15 cellular contexts compared by ENCODE assay signal in the genomic region with DNA sequence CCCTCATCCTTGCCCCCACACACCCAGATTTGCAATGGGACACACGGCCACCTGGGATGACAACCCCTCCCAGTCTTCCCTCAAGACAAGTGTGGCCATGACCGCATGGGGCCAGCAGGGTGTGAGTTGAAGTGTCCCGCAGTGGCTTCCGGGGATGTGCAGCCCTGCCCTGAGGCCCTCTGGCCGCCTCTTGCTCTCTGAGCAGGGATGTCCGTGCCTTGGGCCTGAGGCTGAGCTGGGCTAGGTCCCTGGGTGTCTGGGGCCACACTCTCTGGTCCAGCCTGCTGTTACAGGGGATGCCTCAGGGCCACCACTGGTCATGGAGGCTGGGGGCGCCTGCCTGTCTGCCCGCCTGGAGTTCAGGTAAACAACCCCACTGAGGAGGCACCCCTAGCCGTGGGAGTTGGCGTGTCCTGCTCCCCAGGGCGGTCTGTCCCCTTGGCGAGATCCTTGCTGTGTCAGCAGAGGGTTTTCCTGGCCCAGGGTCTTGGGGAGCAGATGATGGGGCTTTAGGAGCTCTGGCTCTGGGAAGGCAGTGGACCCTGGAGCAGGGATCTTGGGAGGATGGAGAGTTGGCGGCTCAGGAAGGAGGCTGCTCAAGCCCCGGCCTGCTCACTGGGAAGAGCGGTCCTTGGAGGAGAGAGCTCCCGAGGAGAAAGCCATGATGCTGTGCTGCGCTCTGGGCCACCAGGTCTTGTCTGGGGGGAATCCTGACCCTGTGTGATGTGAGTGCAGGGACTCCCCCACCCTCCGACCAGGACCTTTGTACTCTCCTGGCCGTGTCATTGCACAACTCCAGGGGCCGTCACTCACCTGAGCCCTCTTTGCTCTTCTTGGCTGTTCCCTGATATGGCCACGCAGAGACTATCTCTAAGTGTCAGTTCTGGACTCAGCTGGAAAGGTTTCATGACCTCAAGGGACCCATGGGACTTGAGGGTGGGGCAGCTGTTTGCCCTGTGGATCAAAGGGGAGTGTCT.
DNase-seq lines count a peak whose midpoint lies in the region; ATAC-seq and TF ChIP-seq lines count a peak whose summit lies in the region.
"Had no signal": no experiment of that assay in that cellular context is flagged by ENCODE, and none has a peak within 500 bp of the region (broad histone marks: within the 10 kb centered on the region; RNA-seq: fewer than 3 reads in every experiment).

No MANE protein-coding gene starts in this region.

- ATAC-seq in right cardiac atrium: no peak
- no peak for ATAC-seq in GM21528 (IDR thresholded peaks at IDR 0.05; ENCODE audit: low FRiP score, unreplicated experiment)
- ATAC-seq: stimulated activated naive B cell treated with anti-CD40 and anti-IgM and Interleukin-4, amounts not matched to agents 10 μg/mL and 1 μg/mL and 100 μg/mL, for 72 hours had no signal

- H3K4me3 Mint-ChIP-seq in Caco-2 (ENCODE audit: unreplicated experiment): no peak overlapping the region
- no peak overlapping the region for H3K4me3 Mint-ChIP-seq in activated CD4-positive, alpha-beta memory T cell treated with anti-CD3 and anti-CD28 coated beads, Interleukin-2, amount 10 ng/mL, durations not matched to agents 7 days and 5 days
- H3K4me3 Mint-ChIP-seq: HFFc6; stimulated activated naive B cell treated with anti-CD40 and anti-IgM and Interleukin-4, amounts not matched to agents 10 μg/mL and 1 μg/mL and 100 μg/mL, for 72 hours had no signal

- CTCF ChIA-PET in Caco-2 (lab: Charles Lee) (interaction anchor here (1.0 kb wide), 1 partner anchor 21 kb away, joined by 3 read pairs; no protein-coding TSS in a partner anchor), RWPE1 (lab: Yijun Ruan, JAX) (no interaction called here)
- CTCF ChIA-PET in activated CD4-positive, alpha-beta memory T cell treated with anti-CD3 and anti-CD28 coated beads, Interleukin-2, amount 10 ng/mL, durations not matched to agents 7 days and 5 days (lab: Charles Lee): no interaction called here

- H3K4me1 Mint-ChIP-seq in Caco-2 (ENCODE audit: low read depth, unreplicated experiment): peaks cover 7% of the 10 kb centered on the region
- peaks cover 5% of the 10 kb centered on the region for H3K4me1 Mint-ChIP-seq in activated CD4-positive, alpha-beta memory T cell treated with anti-CD3 and anti-CD28 coated beads, Interleukin-2, amount 10 ng/mL, durations not matched to agents 7 days and 5 days

- H3K36me3 ChIP-seq in Caco-2 (ENCODE audit: control insufficient read depth, insufficient read depth, low read length): no peaks in the 10 kb centered on the region
- H3K36me3 ChIP-seq: brain microvascular endothelial cell had no signal

- no peaks in the 10 kb centered on the region for H3K9me3 Mint-ChIP-seq in Caco-2 (ENCODE audit: unreplicated experiment)
- H3K9me3 Mint-ChIP-seq in activated CD4-positive, alpha-beta memory T cell treated with anti-CD3 and anti-CD28 coated beads, Interleukin-2, amount 10 ng/mL, durations not matched to agents 7 days and 5 days: no peaks in the 10 kb centered on the region
- H3K9me3 Mint-ChIP-seq: HFFc6; stimulated activated naive B cell treated with anti-CD40 and anti-IgM and Interleukin-4, amounts not matched to agents 10 μg/mL and 1 μg/mL and 100 μg/mL, for 72 hours had no signal

- H3K4me1 ChIP-seq in Caco-2 (peaks cover 7% of the 10 kb centered on the region; the same call in 1 of the 2 replicates), right cardiac atrium (ENCODE audit: control insufficient read depth, insufficient read depth, low read length) (peaks cover 16% of the 10 kb centered on the region)

- no peaks in the 10 kb centered on the region for H3K36me3 Mint-ChIP-seq in Caco-2 (ENCODE audit: insufficient read depth, unreplicated experiment)
- H3K36me3 Mint-ChIP-seq in activated CD4-positive, alpha-beta memory T cell treated with anti-CD3 and anti-CD28 coated beads, Interleukin-2, amount 10 ng/mL, durations not matched to agents 7 days and 5 days (ENCODE audit: low read depth): no peaks in the 10 kb centered on the region
- H3K36me3 Mint-ChIP-seq: stimulated activated naive B cell treated with anti-CD40 and anti-IgM and Interleukin-4, amounts not matched to agents 10 μg/mL and 1 μg/mL and 100 μg/mL, for 72 hours had no signal

- intact Hi-C loops in Caco-2 (cut with micrococcal nuclease; ENCODE audit: unreplicated experiment) (loop anchor here (5.0 kb wide), 1 partner anchor 35 kb away; no protein-coding TSS in a partner anchor), right cardiac atrium (cut with DNase I) (loop anchor here in 1 of 4 donors (5.0 to 10.0 kb wide), 2 partner anchors 35 to 218 kb away; no protein-coding TSS in a partner anchor), posterior cingulate gyrus (cut with DNase I) (no loop called here)

- peak; percentile 45 to 60 for DNase-seq in Caco-2
- peak; percentile 14 for DNase-seq in activated CD4-positive, alpha-beta memory T cell treated with anti-CD3 and anti-CD28 coated beads, Interleukin-2, amount 10 ng/mL, durations not matched to agents 7 days and 5 days
- peak; percentile 9 to 52 (median 46) for DNase-seq in right cardiac atrium
- peak in 6 of 10 donors; percentile 4 to 72 (median 26) for DNase-seq in posterior cingulate gyrus
- DNase-seq in NCI-H128 (lab: John Stamatoyannopoulos, UW; ENCODE audit: unreplicated experiment): no peak
- DNase-seq in RWPE1 (ENCODE audit: low spot score): no peak
- no peak for DNase-seq in pons (ENCODE audit: low spot score)
- DNase-seq: brain microvascular endothelial cell; HFFc6; NCI-H1105; NCI-H510A treated with DMSO at 0.1 percent for 48 hours; RPMI8226; stimulated activated naive B cell treated with anti-CD40 and anti-IgM and Interleukin-4, amounts not matched to agents 10 μg/mL and 1 μg/mL and 100 μg/mL, for 72 hours had no signal

- WGBS in right cardiac atrium: 83% methylated on average over 21 of the region's 21 CpGs

- no peak overlapping the region for H3K4me3 ChIP-seq in Caco-2 (ENCODE audit: low read depth, low read length)
- H3K4me3 ChIP-seq in right cardiac atrium (ENCODE audit: low read length): no peak overlapping the region

- H3K27ac ChIP-seq in right cardiac atrium (ENCODE audit: low read length): no peak overlapping the region
- H3K27ac ChIP-seq in RWPE1: no peak overlapping the region
- H3K27ac ChIP-seq: brain microvascular endothelial cell had no signal

- no peaks in the 10 kb centered on the region for H3K27me3 ChIP-seq in Caco-2 (replicated peaks; ENCODE audit: control insufficient read depth, insufficient read depth, low read length)
- H3K27me3 ChIP-seq in right cardiac atrium (ENCODE audit: control insufficient read depth, insufficient read depth): no peaks in the 10 kb centered on the region

- no TSS peak for BruUV-seq in Caco-2 (replicated peaks; lab: Mats Ljungman, UMichigan)

- peaks cover 6% of the 10 kb centered on the region for H3K27me3 Mint-ChIP-seq in Caco-2 (ENCODE audit: insufficient read depth, unreplicated experiment)
- no peaks in the 10 kb centered on the region for H3K27me3 Mint-ChIP-seq in activated CD4-positive, alpha-beta memory T cell treated with anti-CD3 and anti-CD28 coated beads, Interleukin-2, amount 10 ng/mL, durations not matched to agents 7 days and 5 days
- H3K27me3 Mint-ChIP-seq: stimulated activated naive B cell treated with anti-CD40 and anti-IgM and Interleukin-4, amounts not matched to agents 10 μg/mL and 1 μg/mL and 100 μg/mL, for 72 hours had no signal

- POLR2A ChIA-PET in Caco-2 (lab: Charles Lee): no interaction called here
- POLR2A ChIA-PET in activated CD4-positive, alpha-beta memory T cell treated with anti-CD3 and anti-CD28 coated beads, Interleukin-2, amount 10 ng/mL, durations not matched to agents 7 days and 5 days (lab: Charles Lee): no interaction called here
- POLR2A ChIA-PET in RWPE1 (lab: Yijun Ruan, JAX; ENCODE audit: low non-redundant PET): no interaction called here

- no peak overlapping the region for H3K27ac Mint-ChIP-seq in Caco-2 (ENCODE audit: unreplicated experiment)
- no peak overlapping the region for H3K27ac Mint-ChIP-seq in activated CD4-positive, alpha-beta memory T cell treated with anti-CD3 and anti-CD28 coated beads, Interleukin-2, amount 10 ng/mL, durations not matched to agents 7 days and 5 days
- H3K27ac Mint-ChIP-seq: HFFc6; progenitor cell of endocrine pancreas; stimulated activated naive B cell treated with anti-CD40 and anti-IgM and Interleukin-4, amounts not matched to agents 10 μg/mL and 1 μg/mL and 100 μg/mL, for 72 hours had no signal

- H3K9me3 ChIP-seq in Caco-2 (no peaks in the 10 kb centered on the region), right cardiac atrium (ENCODE audit: control insufficient read depth, low read length) (no peaks in the 10 kb centered on the region)

- TF ChIP-seq CTCF in Caco-2 (IDR thresholded peaks at IDR 0.05; ENCODE audit: insufficient read depth in 1 of 2, low read depth in 1 of 2, low read length in 1 of 2, severe bottlenecking in 1 of 2, unreplicated experiment in 1 of 2): no peak
- TF ChIP-seq CTCF in RWPE1 (conservative IDR thresholded peaks at IDR 0.05; ENCODE audit: low read depth): no peak

Comparison
In these comparisons a context has a peak if more than half of its experiments do, and no peak if none do; other contexts are left out.
1. DNase-seq: peak in Caco-2 (2 of 2), activated CD4-positive, alpha-beta memory T cell treated with anti-CD3 and anti-CD28 coated beads, Interleukin-2, amount 10 ng/mL, durations not matched to agents 7 days and 5 days (single experiment), right cardiac atrium (3 of 3) and posterior cingulate gyrus (6 of 10); none in NCI-H128 (single experiment), RWPE1 (single experiment) and pons (single experiment).